In genomic region chr2:157426477-157426994, GRCh38 we compare ENCODE assay signal across 30 cellular contexts. TPM values are rescaled to one million over a fixed set of nuclear protein-coding genes. Genes with fewer than 3 reads are reported as not detected.
DNase-seq lines count a peak whose midpoint lies in the region; ATAC-seq, FAIRE-seq and TF ChIP-seq lines count a peak whose summit lies in the region.
"Had no signal": no experiment of that assay in that cellular context is flagged by ENCODE, and none has a peak within 500 bp of the region (broad histone marks: within the 10 kb centered on the region; RNA-seq: fewer than 3 reads in every experiment).

No MANE protein-coding gene starts in this region.

- no peak overlapping the region for H3K4me3 Mint-ChIP-seq in T-helper 2 cell treated with Interferon-gamma antibody and Interleukin-4, amounts not matched to agents 5 μg/mL and 100 μg/mL, for 36 hours
- H3K4me3 Mint-ChIP-seq in CD4-positive, alpha-beta memory T cell, result peak overlapping the region in 4 of 8 donors; percentile 6 to 18 (median 12)
- peak overlapping the region; percentile 84 for H3K4me3 Mint-ChIP-seq in activated T-helper 1 cell treated with anti-CD3 and anti-CD28 coated beads, Interleukin-12 subunit alpha, Interleukin-12 subunit beta, Interleukin-2, Interleukin-4 antibody, amounts not matched to agents 30 ng/mL and 10 ng/mL and 1 ng/mL, durations not matched to agents 14 hours and 24 hours and 36 hours
- peak overlapping the region in 2 of 8 donors; percentile 8 to 16 for H3K4me3 Mint-ChIP-seq in naive B cell
- H3K4me3 Mint-ChIP-seq: nephron progenitor cell had no signal

- H3K27me3 Mint-ChIP-seq in T-helper 2 cell treated with Interferon-gamma antibody and Interleukin-4, amounts not matched to agents 5 μg/mL and 100 μg/mL, for 36 hours (ENCODE audit: low read depth), result no peaks in the 10 kb centered on the region
- H3K27me3 Mint-ChIP-seq in CD4-positive, alpha-beta memory T cell, result no peaks in the 10 kb centered on the region
- no peaks in the 10 kb centered on the region for H3K27me3 Mint-ChIP-seq in activated T-helper 1 cell treated with anti-CD3 and anti-CD28 coated beads, Interleukin-12 subunit alpha, Interleukin-12 subunit beta, Interleukin-2, Interleukin-4 antibody, amounts not matched to agents 30 ng/mL and 10 ng/mL and 1 ng/mL, durations not matched to agents 14 hours and 24 hours and 36 hours (ENCODE audit: insufficient read depth)
- no peaks in the 10 kb centered on the region for H3K27me3 Mint-ChIP-seq in naive B cell

- WGBS in ovary, 3 donors, result 13 to 31% (median 22%) methylated on average over 4 of the region's 4 CpGs
- 72 to 73% methylated on average over 4 of the region's 4 CpGs for whole genome bisulfite sequencing in pancreas, 2 donors

- peaks cover 90% of the 10 kb centered on the region for H3K36me3 Mint-ChIP-seq in T-helper 2 cell treated with Interferon-gamma antibody and Interleukin-4, amounts not matched to agents 5 μg/mL and 100 μg/mL, for 36 hours (ENCODE audit: low read depth)
- peaks cover 87 to 94% of the 10 kb centered on the region in 2 donors for H3K36me3 Mint-ChIP-seq in CD4-positive, alpha-beta memory T cell
- peaks cover 85% of the 10 kb centered on the region for H3K36me3 Mint-ChIP-seq in activated T-helper 1 cell treated with anti-CD3 and anti-CD28 coated beads, Interleukin-12 subunit alpha, Interleukin-12 subunit beta, Interleukin-2, Interleukin-4 antibody, amounts not matched to agents 30 ng/mL and 10 ng/mL and 1 ng/mL, durations not matched to agents 14 hours and 24 hours and 36 hours (ENCODE audit: low read depth)
- H3K36me3 Mint-ChIP-seq in naive B cell, result peaks cover 70 to 79% of the 10 kb centered on the region in 2 donors

- TF ChIP-seq EP300 in ovary (IDR thresholded peaks at IDR 0.05), result no peak

- DNase-seq in T-helper 2 cell treated with Interferon-gamma antibody and Interleukin-4, amounts not matched to agents 5 μg/mL and 100 μg/mL, for 36 hours (ENCODE audit: low spot score), result no peak
- DNase-seq in T-helper 2 cell (no peak), naive B cell (no peak), ovary (no peak), pancreas (no peak)
- DNase-seq in CD4-positive, alpha-beta memory T cell, result no peak
- no peak for DNase-seq in activated T-helper 1 cell treated with anti-CD3 and anti-CD28 coated beads, Interleukin-12 subunit alpha, Interleukin-12 subunit beta, Interleukin-2, Interleukin-4 antibody, amounts not matched to agents 30 ng/mL and 10 ng/mL and 1 ng/mL, durations not matched to agents 14 hours and 24 hours and 36 hours (ENCODE audit: low spot score)
- DNase-seq: 8988T; activated CD4-positive, CD25-positive, alpha-beta regulatory T cell; activated effector memory CD4-positive, alpha-beta T cell treated with anti-CD3 and anti-CD28 coated beads, Interleukin-2, amount 50 U/mL, for 16 hours; aorta; DMS79 treated with DMSO at 0.1 percent for 48 hours; esophagus squamous epithelium; left lung; MG63; NCI-H1417; NCI-H2107; NCI-H446 treated with DMSO at 0.1 percent for 48 hours; nephron progenitor cell; OCI-M1; right lobe of liver; SK-N-SH; stimulated activated CD4-positive, alpha-beta T cell treated with anti-CD3 and anti-CD28 coated beads, Interleukin-4, amount 100 ng/mL, for 4 hours; stomach; transverse colon had no signal

- H3K4me1 ChIP-seq in CD4-positive, alpha-beta memory T cell (ENCODE audit: insufficient read depth, low read length), result peaks cover 87% of the 10 kb centered on the region
- H3K4me1 ChIP-seq in ovary (ENCODE audit: insufficient read depth) (no peaks in the 10 kb centered on the region), pancreas (no peaks in the 10 kb centered on the region)
- H3K4me1 ChIP-seq: esophagus squamous epithelium, right lobe of liver, transverse colon had no signal

- CTCF ChIA-PET in CD4-positive, alpha-beta memory T cell (lab: Charles Lee; ENCODE audit: partially characterized antibody), result interaction anchor here (1.3 to 5.6 kb wide), 4 partner anchors 13 to 99 kb away, joined by 3 to 21 read pairs (median 13); partner anchors contain the start of gene CYTIP

- intact Hi-C loops in CD4-positive, alpha-beta memory T cell (cut with micrococcal nuclease), result loop anchor here (10.0 kb wide), 1 partner anchor 198 kb away; the partner anchor contains the start of gene ACVR1C
- intact Hi-C loops in activated T-helper 1 cell treated with anti-CD3 and anti-CD28 coated beads, Interleukin-12 subunit alpha, Interleukin-12 subunit beta, Interleukin-2, Interleukin-4 antibody, amounts not matched to agents 30 ng/mL and 10 ng/mL and 1 ng/mL, durations not matched to agents 14 hours and 24 hours and 36 hours (cut with micrococcal nuclease), result no loop called here
- intact Hi-C loops in ovary (cut with DNase I), result no loop called here
- intact Hi-C loops in pancreas (cut with DNase I), result no loop called here

- H3K27me3 ChIP-seq in CD4-positive, alpha-beta memory T cell (ENCODE audit: insufficient read depth, low read length), result no peaks in the 10 kb centered on the region
- H3K27me3 ChIP-seq in ovary (no peaks in the 10 kb centered on the region), pancreas (no peaks in the 10 kb centered on the region)
- H3K27me3 ChIP-seq: cardiac muscle cell, esophagus squamous epithelium, left lung, MG63, right lobe of liver, stomach, transverse colon had no signal

- H3K9me3 Mint-ChIP-seq in T-helper 2 cell treated with Interferon-gamma antibody and Interleukin-4, amounts not matched to agents 5 μg/mL and 100 μg/mL, for 36 hours, result peaks cover 24% of the 10 kb centered on the region
- H3K9me3 Mint-ChIP-seq in CD4-positive, alpha-beta memory T cell, result peaks cover 3 to 30% (median 17%) of the 10 kb centered on the region in 8 donors
- H3K9me3 Mint-ChIP-seq in activated T-helper 1 cell treated with anti-CD3 and anti-CD28 coated beads, Interleukin-12 subunit alpha, Interleukin-12 subunit beta, Interleukin-2, Interleukin-4 antibody, amounts not matched to agents 30 ng/mL and 10 ng/mL and 1 ng/mL, durations not matched to agents 14 hours and 24 hours and 36 hours, result peaks cover 10% of the 10 kb centered on the region
- peaks cover 0 to 22% (median 14%) of the 10 kb centered on the region in 7 donors for H3K9me3 Mint-ChIP-seq in naive B cell

- TF ChIP-seq CTCF in ovary (IDR thresholded peaks at IDR 0.05) (no peak), pancreas (IDR thresholded peaks at IDR 0.05) (no peak)

- H3K27ac Mint-ChIP-seq in T-helper 2 cell treated with Interferon-gamma antibody and Interleukin-4, amounts not matched to agents 5 μg/mL and 100 μg/mL, for 36 hours, result peak overlapping the region; percentile 16
- H3K27ac Mint-ChIP-seq in CD4-positive, alpha-beta memory T cell, result peak overlapping the region; percentile 61 to 95 (median 73)
- H3K27ac Mint-ChIP-seq in activated T-helper 1 cell treated with anti-CD3 and anti-CD28 coated beads, Interleukin-12 subunit alpha, Interleukin-12 subunit beta, Interleukin-2, Interleukin-4 antibody, amounts not matched to agents 30 ng/mL and 10 ng/mL and 1 ng/mL, durations not matched to agents 14 hours and 24 hours and 36 hours, result peak overlapping the region; percentile 74
- peak overlapping the region in 5 of 6 donors; percentile 38 to 87 (median 83) for H3K27ac Mint-ChIP-seq in naive B cell
- H3K27ac Mint-ChIP-seq: nephron progenitor cell had no signal

- FAIRE-seq in pancreas (lab: Jason Lieb, UNC), result no peak
- FAIRE-seq: H1, K562 had no signal

- H3K27ac ChIP-seq in CD4-positive, alpha-beta memory T cell (ENCODE audit: low read depth, low read length), result no peak overlapping the region
- H3K27ac ChIP-seq in ovary, result no peak overlapping the region
- no peak overlapping the region for H3K27ac ChIP-seq in pancreas
- H3K27ac ChIP-seq: cardiac muscle cell, coronary artery, esophagus squamous epithelium, left lung, right lobe of liver, stomach, transverse colon had no signal

- POLR2A ChIA-PET in CD4-positive, alpha-beta memory T cell (lab: Charles Lee; ENCODE audit: partially characterized antibody), result interaction anchor here (1.3 to 27.4 kb wide), 4 partner anchors 0 to 22 kb away, joined by 6 to 1017 read pairs (median 809); partner anchors contain the start of gene CYTIP

- no peak overlapping the region for H3K4me3 ChIP-seq in CD4-positive, alpha-beta memory T cell (ENCODE audit: low read length in 2 of 2)
- no peak overlapping the region for H3K4me3 ChIP-seq in ovary
- H3K4me3 ChIP-seq in pancreas, result no peak overlapping the region
- H3K4me3 ChIP-seq: cardiac muscle cell, coronary artery, esophagus squamous epithelium, K562, left lung, MG63, right lobe of liver, stomach, transverse colon had no signal

- ATAC-seq in naive B cell (ENCODE audit: low read depth in 2 of 2) (no peak), pancreas (no peak), HG02973 (IDR thresholded peaks at IDR 0.05; ENCODE audit: unreplicated experiment) (no peak)
- ATAC-seq: K562, right lobe of liver had no signal

- H3K9me3 ChIP-seq in CD4-positive, alpha-beta memory T cell (ENCODE audit: control insufficient read depth in 1 of 2, low read length in 2 of 2), result no peaks in the 10 kb centered on the region
- H3K9me3 ChIP-seq in ovary, result no peaks in the 10 kb centered on the region
- H3K9me3 ChIP-seq in pancreas, result peaks cover 0 to 3% (median 0%) of the 10 kb centered on the region in 4 donors
- H3K9me3 ChIP-seq: esophagus squamous epithelium, MG63, SK-N-SH had no signal

- H3K36me3 ChIP-seq in CD4-positive, alpha-beta memory T cell (ENCODE audit: insufficient read depth, low read length), result peaks cover 84% of the 10 kb centered on the region
- H3K36me3 ChIP-seq in ovary (no peaks in the 10 kb centered on the region), pancreas (no peaks in the 10 kb centered on the region)
- H3K36me3 ChIP-seq: cardiac muscle cell, esophagus squamous epithelium, MG63, right lobe of liver had no signal

- no peak for TF ChIP-seq POLR2A in ovary (IDR thresholded peaks at IDR 0.05)

- H3K4me1 Mint-ChIP-seq in T-helper 2 cell treated with Interferon-gamma antibody and Interleukin-4, amounts not matched to agents 5 μg/mL and 100 μg/mL, for 36 hours (ENCODE audit: low read depth), result peaks cover 67% of the 10 kb centered on the region
- H3K4me1 Mint-ChIP-seq in CD4-positive, alpha-beta memory T cell, result peaks cover 44 to 82% (median 68%) of the 10 kb centered on the region in 4 donors
- peaks cover 91% of the 10 kb centered on the region for H3K4me1 Mint-ChIP-seq in activated T-helper 1 cell treated with anti-CD3 and anti-CD28 coated beads, Interleukin-12 subunit alpha, Interleukin-12 subunit beta, Interleukin-2, Interleukin-4 antibody, amounts not matched to agents 30 ng/mL and 10 ng/mL and 1 ng/mL, durations not matched to agents 14 hours and 24 hours and 36 hours (ENCODE audit: low read depth)
- H3K4me1 Mint-ChIP-seq in naive B cell, result peaks cover 24 to 46% (median 39%) of the 10 kb centered on the region in 3 donors
- H3K4me1 Mint-ChIP-seq: nephron progenitor cell had no signal

RNA-seq across cellular contexts. Expression of gene CYTIP, which starts 17.4 kb away (rescaled TPM):
- total RNA-seq in CD4-positive, alpha-beta memory T cell, result 100 to 1,000 TPM; 231 to 248 TPM
- polyA plus RNA-seq in CD4-positive, alpha-beta memory T cell, result 100 to 1,000 TPM; 163 to 176 TPM
- 296 and 302 TPM in 2 replicates for total RNA-seq in activated T-helper 1 cell treated with anti-CD3 and anti-CD28 coated beads, Interleukin-12 subunit alpha, Interleukin-12 subunit beta, Interleukin-2, Interleukin-4 antibody, amounts not matched to agents 30 ng/mL and 10 ng/mL and 1 ng/mL, durations not matched to agents 14 hours and 24 hours and 36 hours
- polyA plus RNA-seq in naive B cell (ENCODE audit: low read depth in 6 of 6), result 100 to 1,000 TPM in 4 of 6 donors, 10 to 100 TPM in 2; 90.7 to 172 (median 121) TPM
- total RNA-seq in ovary, result 1 to 10 TPM in 6 of 7 donors, under 1 TPM in 1; 0.66 to 6.1 (median 2.7) TPM
- polyA plus RNA-seq in ovary, result 1 to 10 TPM in 1 of 2 donors, under 1 TPM in 1; 0.73 to 4.2 TPM
- 1 to 10 TPM; 1.2 to 6.4 (median 4.1) TPM for total RNA-seq in pancreas
- polyA plus RNA-seq in pancreas, result under 1 TPM; 0.47 to 0.68 TPM
- total RNA-seq: cardiac muscle cell, H1 had no signal
- polyA plus RNA-seq: cardiac muscle cell, SK-N-SH had no signal

Comparison
In these comparisons a context has a peak if more than half of its experiments do, and no peak if none do; other contexts are left out.
1. H3K27ac Mint-ChIP-seq: peak in every context shown above with its lines; median percentile 83 in naive B cell; 74 in activated T-helper 1 cell treated with anti-CD3 and anti-CD28 coated beads, Interleukin-12 subunit alpha, Interleukin-12 subunit beta, Interleukin-2, Interleukin-4 antibody, amounts not matched to agents 30 ng/mL and 10 ng/mL and 1 ng/mL, durations not matched to agents 14 hours and 24 hours and 36 hours; 73 in CD4-positive, alpha-beta memory T cell; 16 in T-helper 2 cell treated with Interferon-gamma antibody and Interleukin-4, amounts not matched to agents 5 μg/mL and 100 μg/mL, for 36 hours.
2. RNA of gene CYTIP, which starts 17.4 kb away (total RNA-seq): 296 to 302 TPM in activated T-helper 1 cell treated with anti-CD3 and anti-CD28 coated beads, Interleukin-12 subunit alpha, Interleukin-12 subunit beta, Interleukin-2, Interleukin-4 antibody, amounts not matched to agents 30 ng/mL and 10 ng/mL and 1 ng/mL, durations not matched to agents 14 hours and 24 hours and 36 hours and 231 to 248 TPM in CD4-positive, alpha-beta memory T cell; 1.2 to 6.4 TPM in pancreas and 0.66 to 6.1 TPM in ovary; every median in the first group is over 10 times any median in the second.